31 cellular contexts compared by ENCODE assay signal in the genomic region with DNA sequence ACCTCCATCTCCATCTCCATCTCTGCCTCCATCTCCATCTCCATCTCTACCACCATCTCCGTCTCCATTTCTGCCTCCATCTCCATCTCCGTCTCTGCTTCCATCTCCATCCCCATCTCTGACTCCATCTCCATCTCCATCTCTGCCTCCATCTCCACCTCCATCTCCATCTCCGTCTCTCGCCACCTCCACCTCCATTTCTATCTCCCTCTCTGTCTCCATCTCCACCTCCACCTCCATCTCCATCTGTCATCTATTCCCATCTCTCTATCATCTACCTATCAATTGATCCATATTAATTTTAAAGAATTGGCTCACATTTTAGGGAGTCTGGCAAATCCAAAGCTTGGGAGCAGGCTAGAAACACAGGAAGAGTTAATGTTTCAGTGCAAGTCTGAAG. TPM values are rescaled to one million over a fixed set of nuclear protein-coding genes. Genes with fewer than 3 reads are reported as not detected.
"Had no signal": no experiment of that assay in that cellular context is flagged by ENCODE, and none has a peak within 500 bp of the region (broad histone marks: within the 10 kb centered on the region; RNA-seq: fewer than 3 reads in every experiment).

No MANE protein-coding gene starts in this region.

- H3K4me1 ChIP-seq: ascending aorta had no signal

- H3K27ac ChIP-seq: ascending aorta, cardiac muscle cell, VCaP had no signal

- H3K27me3 ChIP-seq: ascending aorta, cardiac muscle cell had no signal

- H3K4me3 ChIP-seq: ascending aorta, cardiac muscle cell had no signal

- DNase-seq: activated B cell treated with CpG ODN at 0.5 μM for 24 hours; activated CD4-positive, alpha-beta memory T cell treated with anti-CD3 and anti-CD28 coated beads for 36 hours; activated CD4-positive, alpha-beta T cell treated with anti-CD3 and anti-CD28 coated beads for 4 hours; activated CD4-positive, alpha-beta T cell treated with anti-CD3 and anti-CD28 coated beads, Interleukin-2, amount 10 ng/mL, durations not matched to agents 24 days and 14 days; activated CD4-positive, alpha-beta T cell treated with anti-CD3 and anti-CD28 coated beads, Interleukin-2, amount 50 U/mL, for 1 hour; activated CD4-positive, alpha-beta T cell treated with anti-CD3 and anti-CD28 coated beads, Interleukin-2, amount 50 U/mL, for 4 hours; activated CD4-positive, CD25-positive, alpha-beta regulatory T cell treated with anti-CD3 and anti-CD28 coated beads, Interleukin-2, amount 50 U/mL, for 72 hours; activated CD8-positive, alpha-beta memory T cell treated with anti-CD3 and anti-CD28 coated beads, Interleukin-2, amount 50 U/mL, for 4 hours; activated CD8-positive, alpha-beta T cell treated with anti-CD3 and anti-CD28 coated beads for 36 hours; activated effector memory CD4-positive, alpha-beta T cell treated with Interleukin-2 at 50 U/mL for 16 hours; activated gamma-delta T cell; activated naive CD4-positive, alpha-beta T cell treated with anti-CD3 and anti-CD28 coated beads, Interleukin-2, amount 10 ng/mL, durations not matched to agents 7 days and 5 days; activated naive CD4-positive, alpha-beta T cell treated with Interleukin-2 at 50 U/mL for 16 hours; activated naive CD8-positive, alpha-beta T cell treated with anti-CD3 and anti-CD28 coated beads, Interleukin-2, amount 10 ng/mL, durations not matched to agents 7 days and 5 days; activated naive CD8-positive, alpha-beta T cell treated with anti-CD3 and anti-CD28 coated beads, Interleukin-2, amount 50 U/mL, for 24 hours; activated T-cell treated with anti-CD3 and anti-CD28 coated beads, Interleukin-2, amount 50 U/mL, for 24 hours; activated T-cell treated with anti-CD3 and anti-CD28 coated beads, Interleukin-2, amount 50 U/mL, for 48 hours; amygdala; anterior cingulate cortex; caudate nucleus; cerebellar nuclear complex; T-helper 17 cell; T1000 had no signal

- FAIRE-seq: TTC549 had no signal

- H3K9me3 ChIP-seq: ascending aorta had no signal

- H3K36me3 ChIP-seq: ascending aorta, cardiac muscle cell had no signal

RNA-seq across cellular contexts. Expression of a gene that starts 39.6 kb away (rescaled TPM):
- total RNA-seq: activated CD4-positive, alpha-beta T cell treated with anti-CD3 and anti-CD28 coated beads, Interleukin-2, amount 10 ng/mL, durations not matched to agents 24 days and 14 days; activated T-helper 2 cell treated with anti-CD3 and anti-CD28 coated beads, Interferon-gamma antibody, Interleukin-2, Interleukin-4, amounts not matched to agents 10 μg/mL and 5 μg/mL and 100 μg/mL, durations not matched to agents 14 hours and 24 hours and 36 hours; ascending aorta; cardiac muscle cell; chondrocyte; T-helper 1 cell treated with Interleukin-12 subunit alpha and Interleukin-12 subunit beta and Interleukin-4 antibody, amounts not matched to agents 30 ng/mL and 1 ng/mL, for 36 hours; T-helper 17 cell had no signal
- polyA plus RNA-seq: adipose tissue, cardiac muscle cell had no signal
